9 cellular contexts compared by ENCODE assay signal in genomic region chr4:139171878-139172691, GRCh38.
DNase-seq lines count a peak whose midpoint lies in the region; ATAC-seq and TF ChIP-seq lines count a peak whose summit lies in the region.
"Had no signal": no experiment of that assay in that cellular context is flagged by ENCODE, and none has a peak within 500 bp of the region (broad histone marks: within the 10 kb centered on the region; RNA-seq: fewer than 3 reads in every experiment).

No MANE protein-coding gene starts in this region.

- H3K9ac ChIP-seq in iPS-20b (ENCODE audit: low read depth, low read length), result peak overlapping the region; percentile 23; the same call in 1 of the 2 replicates
- H3K9ac ChIP-seq: parathyroid adenoma had no signal

- H3K27me3 ChIP-seq in iPS-20b (ENCODE audit: insufficient read depth, low read length) (peaks cover 18% of the 10 kb centered on the region; the same call in 1 of the 2 replicates), WERI-Rb-1 (ENCODE audit: insufficient read depth, low read depth, severe bottlenecking) (no peaks in the 10 kb centered on the region)

- TF ChIP-seq CTCF in WERI-Rb-1 (IDR thresholded peaks at IDR 0.05; ENCODE audit: low read depth, low read length), result no peak

- DNase-seq in DMS 273 (lab: John Stamatoyannopoulos, UW; ENCODE audit: unreplicated experiment) (peak; percentile 74), HK-2 (ENCODE audit: unreplicated experiment) (peak; percentile 28), SW 1271 (lab: John Stamatoyannopoulos, UW) (peak; percentile 0 to 20), DMS79 (lab: John Stamatoyannopoulos, UW) (no peak), D341Med (ENCODE audit: low spot score) (no peak), WERI-Rb-1 (no peak)

- H3K27ac ChIP-seq in iPS-20b (ENCODE audit: low read length) (no peak overlapping the region), WERI-Rb-1 (no peak overlapping the region)
- H3K27ac ChIP-seq: parathyroid adenoma had no signal

- H3K4me3 ChIP-seq in iPS-20b (ENCODE audit: low read length), result no peak overlapping the region
- H3K4me3 ChIP-seq in WERI-Rb-1 (ENCODE audit: low read depth, low read length), result no peak overlapping the region

- H3K36me3 ChIP-seq in iPS-20b (ENCODE audit: insufficient read depth, low read depth, low read length) (no peaks in the 10 kb centered on the region), WERI-Rb-1 (peaks cover 9% of the 10 kb centered on the region; the same call in 1 of the 2 replicates)

- peaks cover 24% of the 10 kb centered on the region for H3K4me1 ChIP-seq in iPS-20b (ENCODE audit: insufficient read depth, low read length)
- H3K4me1 ChIP-seq: parathyroid adenoma had no signal

- ATAC-seq in GM21447 (IDR thresholded peaks at IDR 0.05; ENCODE audit: unreplicated experiment), result no peak

- H3K9me3 ChIP-seq in iPS-20b (ENCODE audit: insufficient read depth, low read depth, low read length), result no peaks in the 10 kb centered on the region
- H3K9me3 ChIP-seq in WERI-Rb-1 (ENCODE audit: severe bottlenecking), result no peaks in the 10 kb centered on the region

Comparison
In these comparisons a context has a peak if more than half of its experiments do, and no peak if none do; other contexts are left out.
1. DNase-seq: peak in DMS 273 (single experiment), HK-2 (single experiment) and SW 1271 (2 of 2); none in DMS79 (single experiment), D341Med (single experiment) and WERI-Rb-1 (single experiment).